Comparison of ENCODE assay signal across 8 cellular contexts in genomic region chr12:88298761-88299242, GRCh38.
DNase-seq lines count a peak whose midpoint lies in the region; ATAC-seq, FAIRE-seq and TF ChIP-seq lines count a peak whose summit lies in the region.

No MANE protein-coding gene starts in this region.

- H3K27me3 ChIP-seq in astrocyte (ENCODE audit: insufficient read depth, low read length): no peaks in the 10 kb centered on the region
- H3K27me3 ChIP-seq in transverse colon: no peaks in the 10 kb centered on the region
- no peaks in the 10 kb centered on the region for H3K27me3 ChIP-seq in tibial nerve

- in situ Hi-C loops in transverse colon (cut with MboI; ENCODE audit: low pct_ligation_motif_present in 1 of 4, low pct_unique_long_range_greater_than_20kb in 1 of 4, low sequenced_read_pairs in 3 of 4): no loop called here

- H3K4me3 ChIP-seq in astrocyte (ENCODE audit: insufficient read depth, low read depth, low read length) (no peak overlapping the region), transverse colon (no peak overlapping the region), tibial nerve (no peak overlapping the region)

- H3K9me3 ChIP-seq in astrocyte (ENCODE audit: insufficient read depth, low read depth, low read length): no peaks in the 10 kb centered on the region
- H3K9me3 ChIP-seq in transverse colon: no peaks in the 10 kb centered on the region
- H3K9me3 ChIP-seq in tibial nerve: peaks cover 0 to 6% (median 0%) of the 10 kb centered on the region in 4 donors

- TF ChIP-seq EP300 in transverse colon (IDR thresholded peaks at IDR 0.05; ENCODE audit: low read depth): no peak
- TF ChIP-seq EP300 in tibial nerve (IDR thresholded peaks at IDR 0.05): no peak

- no peak overlapping the region for H3K4me3 Mint-ChIP-seq in astrocyte (ENCODE audit: unreplicated experiment)
- H3K4me3 Mint-ChIP-seq in stimulated activated effector memory CD8-positive, alpha-beta T cell treated with anti-CD3 and anti-CD28 coated beads, Interleukin-12 subunit alpha, Interleukin-12 subunit beta, amount 100 ng/mL, for 72 hours: peak overlapping the region; percentile 6

- DNase-seq in activated CD8-positive, alpha-beta memory T cell treated with anti-CD3 and anti-CD28 coated beads, Interleukin-2, amount 50 U/mL, for 48 hours: peak; percentile 50
- DNase-seq in activated CD8-positive, alpha-beta memory T cell treated with anti-CD3 and anti-CD28 coated beads, Interleukin-2, amount 50 U/mL, for 4 hours: no peak
- DNase-seq in astrocyte (ENCODE audit: low read depth): peak; percentile 99
- DNase-seq in stimulated activated effector memory CD8-positive, alpha-beta T cell treated with anti-CD3 and anti-CD28 coated beads, Interleukin-12 subunit alpha, Interleukin-12 subunit beta, amount 100 ng/mL, for 72 hours (ENCODE audit: low spot score in 2 of 2): peak in 1 of 2 donors; percentile 56
- no peak for DNase-seq in middle frontal gyrus (ENCODE audit: extremely low spot score, low spot score)
- no peak for DNase-seq in transverse colon
- no peak for DNase-seq in tibial nerve (ENCODE audit: low spot score in 2 of 2)

- H3K9me3 Mint-ChIP-seq in astrocyte (ENCODE audit: unreplicated experiment): peaks cover 6% of the 10 kb centered on the region
- peaks cover 2% of the 10 kb centered on the region for H3K9me3 Mint-ChIP-seq in stimulated activated effector memory CD8-positive, alpha-beta T cell treated with anti-CD3 and anti-CD28 coated beads, Interleukin-12 subunit alpha, Interleukin-12 subunit beta, amount 100 ng/mL, for 72 hours

- peak overlapping the region; percentile 97 for H3K27ac ChIP-seq in astrocyte (ENCODE audit: low read depth, low read length)
- H3K27ac ChIP-seq in transverse colon: no peak overlapping the region
- H3K27ac ChIP-seq in tibial nerve: no peak overlapping the region

- H3K4me1 ChIP-seq in astrocyte (ENCODE audit: insufficient read depth, low read length) (peaks cover 27% of the 10 kb centered on the region), transverse colon (no peaks in the 10 kb centered on the region), tibial nerve (peaks cover 0 to 8% (median 0%) of the 10 kb centered on the region in 4 donors)

- H3K9ac ChIP-seq in astrocyte (ENCODE audit: low read length): peak overlapping the region; percentile 74

- WGBS in transverse colon (ENCODE audit: low coverage in 1 of 2), 2 donors: 83 to 88% methylated on average over 4 of the region's 4 CpGs
- WGBS in tibial nerve, 2 donors: 65 to 78% methylated on average over 4 of the region's 4 CpGs

- H3K36me3 ChIP-seq in astrocyte (ENCODE audit: insufficient read depth, low read length): no peaks in the 10 kb centered on the region
- H3K36me3 ChIP-seq in transverse colon: no peaks in the 10 kb centered on the region
- H3K36me3 ChIP-seq in tibial nerve: no peaks in the 10 kb centered on the region

- FAIRE-seq in astrocyte (lab: Jason Lieb, UNC): peak; percentile 82

- peak overlapping the region; percentile 91 for H3K27ac Mint-ChIP-seq in astrocyte (ENCODE audit: unreplicated experiment)
- H3K27ac Mint-ChIP-seq in stimulated activated effector memory CD8-positive, alpha-beta T cell treated with anti-CD3 and anti-CD28 coated beads, Interleukin-12 subunit alpha, Interleukin-12 subunit beta, amount 100 ng/mL, for 72 hours: peak overlapping the region; percentile 50

- intact Hi-C loops in transverse colon (cut with DNase I; ENCODE audit: low total_unique reads): loop anchor here (2.0 kb wide), 1 partner anchor 36 kb away; no protein-coding TSS in a partner anchor

- H3K4me1 Mint-ChIP-seq in astrocyte (ENCODE audit: low read depth, unreplicated experiment): peaks cover 24% of the 10 kb centered on the region
- H3K4me1 Mint-ChIP-seq in stimulated activated effector memory CD8-positive, alpha-beta T cell treated with anti-CD3 and anti-CD28 coated beads, Interleukin-12 subunit alpha, Interleukin-12 subunit beta, amount 100 ng/mL, for 72 hours: peaks cover 9% of the 10 kb centered on the region

- no peaks in the 10 kb centered on the region for H3K36me3 Mint-ChIP-seq in astrocyte (ENCODE audit: low read depth, unreplicated experiment)
- H3K36me3 Mint-ChIP-seq in stimulated activated effector memory CD8-positive, alpha-beta T cell treated with anti-CD3 and anti-CD28 coated beads, Interleukin-12 subunit alpha, Interleukin-12 subunit beta, amount 100 ng/mL, for 72 hours: no peaks in the 10 kb centered on the region

- TF ChIP-seq CTCF in astrocyte (IDR thresholded peaks at IDR 0.05; ENCODE audit: insufficient read depth, low read depth, low read length) (no peak), transverse colon (IDR thresholded peaks at IDR 0.05) (no peak), tibial nerve (IDR thresholded peaks at IDR 0.05) (no peak)

- no peaks in the 10 kb centered on the region for H4K20me1 ChIP-seq in astrocyte (ENCODE audit: insufficient read depth, low read length)

- TF ChIP-seq POLR2A in transverse colon (IDR thresholded peaks at IDR 0.05): no peak
- no peak for TF ChIP-seq POLR2A in tibial nerve (IDR thresholded peaks at IDR 0.05)

- peak; percentile 27 for ATAC-seq in HG03457 (IDR thresholded peaks at IDR 0.05; ENCODE audit: unreplicated experiment)
- peak; percentile 71 for ATAC-seq in stimulated activated effector memory CD8-positive, alpha-beta T cell treated with anti-CD3 and anti-CD28 coated beads, Interleukin-12 subunit alpha, Interleukin-12 subunit beta, amount 100 ng/mL, for 72 hours

- no peak overlapping the region for H2AFZ ChIP-seq in astrocyte (ENCODE audit: low read depth, low read length)

- H3K79me2 ChIP-seq in astrocyte (ENCODE audit: insufficient read depth, low read length): no peaks in the 10 kb centered on the region

- peak overlapping the region; percentile 60 for H3K4me2 ChIP-seq in astrocyte (ENCODE audit: low read length)

- no peaks in the 10 kb centered on the region for H3K27me3 Mint-ChIP-seq in astrocyte (ENCODE audit: low read depth, unreplicated experiment)

Comparison
In these comparisons a context has a peak if more than half of its experiments do, and no peak if none do; other contexts are left out.
1. DNase-seq: peak in activated CD8-positive, alpha-beta memory T cell treated with anti-CD3 and anti-CD28 coated beads, Interleukin-2, amount 50 U/mL, for 48 hours (single experiment) and astrocyte (single experiment); none in activated CD8-positive, alpha-beta memory T cell treated with anti-CD3 and anti-CD28 coated beads, Interleukin-2, amount 50 U/mL, for 4 hours (single experiment), middle frontal gyrus (single experiment), transverse colon (single experiment) and tibial nerve (0 of 2).